In the genomic region with DNA sequence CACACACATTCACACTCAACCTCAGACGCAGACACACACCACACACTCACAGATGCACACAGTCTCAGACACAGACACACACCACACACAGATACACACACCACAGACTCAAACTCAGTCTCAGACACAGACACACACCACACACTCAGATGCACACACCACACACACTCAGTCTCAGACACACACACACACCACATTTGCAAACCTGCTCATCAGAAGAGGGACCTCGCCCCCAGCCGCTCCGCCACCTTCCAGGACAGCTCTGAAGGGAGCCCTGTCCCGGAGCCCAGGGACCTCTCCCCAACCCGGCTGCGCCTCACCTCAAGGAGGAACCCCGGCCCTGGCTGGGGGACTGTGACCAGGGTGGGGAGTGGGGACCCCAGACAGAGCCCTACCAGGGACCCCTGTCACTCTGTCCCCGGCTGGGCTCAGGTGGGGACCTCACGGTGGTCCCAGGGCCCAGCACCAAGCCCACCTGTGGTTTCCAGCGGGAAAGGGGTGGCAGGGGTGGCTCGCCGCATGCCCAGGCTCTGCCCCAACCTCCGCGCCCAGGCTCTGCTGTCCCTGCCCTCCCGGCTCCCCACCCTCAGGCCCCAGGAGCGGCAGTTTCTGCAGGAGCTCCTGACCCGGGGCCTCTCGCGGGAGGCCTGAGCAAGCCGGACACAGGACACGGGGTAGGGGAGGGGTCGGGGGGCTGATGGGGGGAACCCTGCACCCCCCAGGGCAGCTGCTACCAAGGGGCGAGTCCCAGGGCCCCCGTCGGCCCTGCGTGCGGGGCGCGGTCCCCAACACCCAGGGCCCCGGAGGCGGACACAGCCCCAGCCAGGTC, we compare ENCODE assay signal across 1 cellular context.
TF ChIP-seq lines count a peak whose summit lies in the region.

No MANE protein-coding gene starts in this region.

TF ChIP-seq in IMR-90, 13 proteins besides CTCF, POLR2A, EP300 and RAD21:
- TF ChIP-seq NFE2L2 (IDR thresholded peaks at IDR 0.05; ENCODE audit: low read depth, low read length) (no peak), SMC3 (IDR thresholded peaks at IDR 0.05; ENCODE audit: low read depth, low read length) (no peak)
TF ChIP-seq in IMR-90: peak in this region for 0.
